Comparison of ENCODE assay signal across 12 cellular contexts in the genomic region with DNA sequence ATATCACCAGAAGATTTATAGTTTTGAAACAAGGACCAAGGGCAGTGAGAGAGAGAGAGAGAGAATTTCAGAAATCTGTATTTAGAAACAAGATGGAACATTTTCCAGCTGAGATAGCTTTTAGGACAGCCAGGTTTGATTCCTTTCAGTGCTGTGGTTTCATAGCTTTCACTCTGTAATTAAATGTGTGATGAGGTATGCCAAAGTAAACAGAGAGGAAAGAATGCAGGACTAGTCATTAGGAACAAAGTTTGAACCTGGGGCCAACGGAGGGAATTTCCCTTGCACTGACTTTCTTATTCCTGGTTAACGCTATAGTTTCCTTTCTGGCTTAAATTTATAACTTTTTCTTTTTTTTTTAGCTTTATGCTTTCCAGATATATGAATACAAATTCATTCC. TPM values are rescaled to one million over a fixed set of nuclear protein-coding genes. Genes with fewer than 3 reads are reported as not detected.
DNase-seq lines count a peak whose midpoint lies in the region; ATAC-seq, FAIRE-seq and TF ChIP-seq lines count a peak whose summit lies in the region.
"Had no signal": no experiment of that assay in that cellular context is flagged by ENCODE, and none has a peak within 500 bp of the region (broad histone marks: within the 10 kb centered on the region; RNA-seq: fewer than 3 reads in every experiment).

No MANE protein-coding gene starts in this region.

- FAIRE-seq in small intestine (lab: Jason Lieb, UNC) = peak; percentile 19

- TF ChIP-seq POLR2A in gastroesophageal sphincter (IDR thresholded peaks at IDR 0.05) (no peak), spleen (IDR thresholded peaks at IDR 0.05) (no peak)

- H3K27ac ChIP-seq in gastroesophageal sphincter = peak overlapping the region in 3 of 4 donors; percentile 38 to 60 (median 59)
- H3K27ac ChIP-seq in small intestine (ENCODE audit: low read depth in 1 of 2, low read length in 1 of 2) = no peak overlapping the region
- H3K27ac ChIP-seq in spleen = no peak overlapping the region

- H3K36me3 ChIP-seq in gastroesophageal sphincter (no peaks in the 10 kb centered on the region), small intestine (ENCODE audit: control insufficient read depth in 2 of 2, insufficient read depth in 2 of 2, low read length in 2 of 2) (no peaks in the 10 kb centered on the region), spleen (no peaks in the 10 kb centered on the region)

- intact Hi-C loops in spleen (cut with DNase I; ENCODE audit: low total_unique reads) = no loop called here

- H3K9me3 ChIP-seq in gastroesophageal sphincter (no peaks in the 10 kb centered on the region), small intestine (ENCODE audit: control insufficient read depth, low read depth) (no peaks in the 10 kb centered on the region), spleen (no peaks in the 10 kb centered on the region)

- TF ChIP-seq CTCF in gastroesophageal sphincter (IDR thresholded peaks at IDR 0.05) = no peak
- no peak for TF ChIP-seq CTCF in spleen (IDR thresholded peaks at IDR 0.05 in 8 of 11, conservative IDR thresholded peaks at IDR 0.05 in 3 of 11)

- H3K4me3 ChIP-seq in gastroesophageal sphincter = no peak overlapping the region
- no peak overlapping the region for H3K4me3 ChIP-seq in small intestine (ENCODE audit: low read depth in 1 of 2, low read length in 2 of 2)
- no peak overlapping the region for H3K4me3 ChIP-seq in spleen

- no peaks in the 10 kb centered on the region for H3K27me3 ChIP-seq in gastroesophageal sphincter
- H3K27me3 ChIP-seq in small intestine (ENCODE audit: control insufficient read depth in 2 of 2, insufficient read depth in 2 of 2, low read length in 2 of 2) = no peaks in the 10 kb centered on the region
- H3K27me3 ChIP-seq in spleen (replicated peaks in 1 of 7) = no peaks in the 10 kb centered on the region

- no peak for TF ChIP-seq EP300 in gastroesophageal sphincter (IDR thresholded peaks at IDR 0.05)

- H3K4me1 ChIP-seq in gastroesophageal sphincter (peaks cover 0 to 16% (median 0%) of the 10 kb centered on the region in 3 donors), small intestine (ENCODE audit: control insufficient read depth in 2 of 2, insufficient read depth in 1 of 2, low read depth in 1 of 2, low read length in 1 of 2) (no peaks in the 10 kb centered on the region), spleen (no peaks in the 10 kb centered on the region)

- peak; percentile 84 for DNase-seq in NCI-H2107 treated with DMSO at 0.1 percent for 48 hours (lab: John Stamatoyannopoulos, UW; ENCODE audit: unreplicated experiment)
- DNase-seq in NCI-H2107 (lab: John Stamatoyannopoulos, UW) = no peak
- DNase-seq in RPMI7951 (ENCODE audit: low read depth) = peak; percentile 64
- DNase-seq in small intestine = peak; percentile 86
- DNase-seq in amniotic stem cell (lab: John Stamatoyannopoulos, UW) = no peak
- no peak for DNase-seq in spleen
- DNase-seq: activated T-cell treated with anti-CD3 and anti-CD28 coated beads, Interleukin-2, amount 50 U/mL, for 24 hours; effector memory CD4-positive, alpha-beta T cell; SW 1271; trophoblast cell had no signal

- 11 to 13% methylated on average over 2 of the region's 2 CpGs for WGBS in gastroesophageal sphincter (ENCODE audit: low coverage in 1 of 2), 2 donors
- 6 to 33% (median 22%) methylated on average over 2 of the region's 2 CpGs for WGBS in small intestine, 3 donors
- 67 to 82% (median 79%) methylated on average over 2 of the region's 2 CpGs for WGBS in spleen, 5 donors

- ATAC-seq in gastroesophageal sphincter (peak; percentile 43), HG03045 (IDR thresholded peaks at IDR 0.05; ENCODE audit: unreplicated experiment) (no peak)

RNA-seq across cellular contexts. Expression of a gene that starts 10.0 kb away (rescaled TPM):
- 8.8 and 12.8 TPM in 2 replicates for total RNA-seq in RPMI7951 (2014; rRNA removed; shearing (Covaris generic))
- total RNA-seq in gastroesophageal sphincter = 1 to 10 TPM; 2.6 to 8.6 (median 3.3) TPM
- 10 to 100 TPM in 2 of 3 donors, 1 to 10 TPM in 1; 3.8 to 20.4 (median 11.6) TPM for polyA plus RNA-seq in small intestine
- total RNA-seq in spleen = 10 to 100 TPM in 6 of 7 donors, 1 to 10 TPM in 1; 7.2 to 17.1 (median 13.1) TPM
- polyA plus RNA-seq in spleen = 1 to 10 TPM; 3.7 to 4.9 (median 4.0) TPM

Comparison
In these comparisons a context has a peak if more than half of its experiments do, and no peak if none do; other contexts are left out.
1. DNase-seq: peak in NCI-H2107 treated with DMSO at 0.1 percent for 48 hours (single experiment), RPMI7951 (single experiment) and small intestine (single experiment); none in NCI-H2107 (single experiment), amniotic stem cell (single experiment) and spleen (single experiment).
2. H3K27ac ChIP-seq: peak in gastroesophageal sphincter (3 of 4); none in small intestine (0 of 2) and spleen (0 of 8).